ENCODE assay signal across 9 cellular contexts in the genomic region with DNA sequence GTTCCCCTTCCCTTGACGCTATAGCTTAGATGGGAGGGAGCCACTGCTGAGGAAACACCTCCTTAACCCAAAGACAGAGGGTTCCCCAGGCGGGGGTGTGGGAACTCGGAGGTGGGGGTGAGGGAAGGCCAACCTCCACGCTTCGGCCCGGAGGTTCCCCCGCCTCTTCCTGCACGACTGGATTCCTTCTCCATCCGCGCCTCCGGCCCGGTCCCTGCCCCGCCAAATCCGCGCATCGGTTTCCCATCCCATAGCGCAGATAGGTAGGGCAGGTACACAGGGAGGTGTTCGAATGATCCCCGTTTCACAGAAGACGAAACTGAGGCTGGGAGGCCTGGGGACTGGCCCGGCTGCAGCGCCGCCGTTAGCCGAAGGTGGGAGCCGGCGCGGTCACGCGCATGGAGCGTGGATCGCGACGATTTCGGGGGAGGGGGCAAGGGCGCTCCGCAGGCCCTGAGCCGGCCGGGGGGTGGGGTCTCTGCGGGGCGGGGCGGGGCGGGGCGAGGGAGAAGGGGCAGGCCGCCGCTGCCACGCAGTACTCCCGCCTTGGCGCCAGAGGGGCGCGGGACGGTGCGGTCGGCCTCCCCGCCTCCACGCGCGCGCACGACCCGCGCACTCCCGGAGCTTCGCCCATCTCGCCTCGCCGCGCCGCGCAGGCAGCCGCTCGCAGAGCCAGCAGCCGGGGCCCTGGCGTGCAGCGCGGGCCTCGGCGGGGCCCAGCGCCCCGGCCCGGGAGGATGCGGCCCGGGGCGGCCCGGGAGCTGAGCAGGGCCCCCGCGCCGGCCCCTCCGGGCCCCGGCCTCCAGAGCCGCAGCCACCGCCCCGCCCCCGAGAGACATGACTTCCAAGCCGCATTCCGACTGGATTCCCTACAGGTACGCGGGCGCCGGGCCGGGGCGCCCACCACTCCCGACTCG. TPM values are rescaled to one million over a fixed set of nuclear protein-coding genes. Genes with fewer than 3 reads are reported as not detected.
DNase-seq lines count a peak whose midpoint lies in the region; ATAC-seq, FAIRE-seq and TF ChIP-seq lines count a peak whose summit lies in the region.
"Had no signal": no experiment of that assay in that cellular context is flagged by ENCODE, and none has a peak within 500 bp of the region (broad histone marks: within the 10 kb centered on the region; RNA-seq: fewer than 3 reads in every experiment).

A gene with protein sequence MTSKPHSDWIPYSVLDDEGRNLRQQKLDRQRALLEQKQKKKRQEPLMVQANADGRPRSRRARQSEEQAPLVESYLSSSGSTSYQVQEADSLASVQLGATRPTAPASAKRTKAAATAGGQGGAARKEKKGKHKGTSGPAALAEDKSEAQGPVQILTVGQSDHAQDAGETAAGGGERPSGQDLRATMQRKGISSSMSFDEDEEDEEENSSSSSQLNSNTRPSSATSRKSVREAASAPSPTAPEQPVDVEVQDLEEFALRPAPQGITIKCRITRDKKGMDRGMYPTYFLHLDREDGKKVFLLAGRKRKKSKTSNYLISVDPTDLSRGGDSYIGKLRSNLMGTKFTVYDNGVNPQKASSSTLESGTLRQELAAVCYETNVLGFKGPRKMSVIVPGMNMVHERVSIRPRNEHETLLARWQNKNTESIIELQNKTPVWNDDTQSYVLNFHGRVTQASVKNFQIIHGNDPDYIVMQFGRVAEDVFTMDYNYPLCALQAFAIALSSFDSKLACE (plus strand): TSS at position 538 of the 917 bp plus-strand sequence. CDS start 300 bp downstream, at position 838.

- H3K9ac ChIP-seq in endothelial cell of umbilical vein (replicated peaks; ENCODE audit: extremely low read depth, insufficient read depth, low read length) = no peak within 1 kb of the TSS

- peak; percentile 36 for ATAC-seq in aorta (ENCODE audit: low FRiP score)
- no peak for ATAC-seq in GM21737 (IDR thresholded peaks at IDR 0.05; ENCODE audit: unreplicated experiment)

- H3K4me3 ChIP-seq in SJSA1 (peak within 1 kb of the TSS; percentile 37), endothelial cell of umbilical vein (replicated peaks in 1 of 3; ENCODE audit: insufficient read depth in 1 of 3, low read depth in 1 of 3, low read length in 3 of 3) (peak within 1 kb of the TSS in 2 of 3 experiments; percentile 35 to 42), muscle layer of duodenum (ENCODE audit: low read depth in 1 of 2, low read length in 2 of 2) (peak within 1 kb of the TSS; percentile 41 to 71), aorta (ENCODE audit: low read length in 2 of 2) (peak within 1 kb of the TSS; percentile 63 to 77)

- H3K27ac ChIP-seq in SJSA1 (no peak within 1 kb of the TSS), endothelial cell of umbilical vein (ENCODE audit: insufficient read depth, low read depth, low read length) (no peak within 1 kb of the TSS), muscle layer of duodenum (ENCODE audit: low read length) (no peak within 1 kb of the TSS), aorta (ENCODE audit: low read depth in 1 of 2, low read length in 2 of 2) (no peak within 1 kb of the TSS)

- CTCF ChIA-PET in endothelial cell of umbilical vein (lab: Charles Lee) = interaction anchor here (0.8 to 4.1 kb wide), 5 partner anchors 11 to 75 kb away, joined by 3 to 40 read pairs (median 20); no protein-coding TSS in a partner anchor

- FAIRE-seq in endothelial cell of umbilical vein (lab: Jason Lieb, UNC) = no peak
- FAIRE-seq: A204.1 had no signal

- H3K4me1 ChIP-seq in SJSA1 (replicated peaks) (peaks cover 3% of the 10 kb centered on the region; the same call in 1 of the 2 replicates), endothelial cell of umbilical vein (ENCODE audit: control insufficient read depth, extremely low read depth, insufficient read depth, low read length) (peaks cover 6% of the 10 kb centered on the region), muscle layer of duodenum (ENCODE audit: control insufficient read depth in 1 of 2, insufficient read depth in 2 of 2, low read length in 2 of 2) (peaks cover 0 to 22% of the 10 kb centered on the region in 2 donors), aorta (ENCODE audit: control insufficient read depth in 1 of 2, insufficient read depth in 2 of 2, low read length in 2 of 2) (no peaks in the 10 kb centered on the region)

- no peaks in the 10 kb centered on the region for H4K20me1 ChIP-seq in endothelial cell of umbilical vein (replicated peaks; ENCODE audit: control insufficient read depth, extremely low read depth, insufficient read depth, low read length)

- WGBS in aorta, 2 donors = 0 to 1% methylated on average over 83 to 104 of the region's 104 CpGs

- H2AFZ ChIP-seq in endothelial cell of umbilical vein (ENCODE audit: low read depth, low read length) = peak within 1 kb of the TSS; percentile 74

- no peak for TF ChIP-seq CTCF in endothelial cell of umbilical vein (IDR thresholded peaks at IDR 0.05; ENCODE audit: extremely low read depth in 1 of 2, insufficient read depth in 1 of 2, low read depth in 1 of 2, low read length in 2 of 2)

- H3K9me1 ChIP-seq in endothelial cell of umbilical vein (replicated peaks; ENCODE audit: control insufficient read depth, extremely low read depth, insufficient read depth, low read length) = no peaks in the 10 kb centered on the region

- peak within 1 kb of the TSS; percentile 59 for H3K4me2 ChIP-seq in endothelial cell of umbilical vein (ENCODE audit: insufficient read depth, low read length)

- intact Hi-C loops in endothelial cell of umbilical vein (cut with micrococcal nuclease) (no loop called here), aorta (cut with DNase I) (loop anchor here in 1 of 2 donors (10.0 kb wide), 1 partner anchor 176 kb away; no protein-coding TSS in a partner anchor)

- no TSS peak for BruUV-seq in endothelial cell of umbilical vein (replicated peaks; lab: Mats Ljungman, UMichigan)

- DNase-seq in DMS53 (lab: John Stamatoyannopoulos, UW) (peak; percentile 72), DMS53 treated with DMSO at 0.1 percent for 48 hours (lab: John Stamatoyannopoulos, UW; ENCODE audit: unreplicated experiment) (no peak), SJSA1 (ENCODE audit: low read depth in 1 of 2, low spot score in 2 of 2) (no peak), endothelial cell of umbilical vein (ENCODE audit: low read depth, low spot score) (no peak), aorta (peak in 1 of 2 donors; percentile 77), OCI-M2 (lab: John Stamatoyannopoulos, UW; ENCODE audit: unreplicated experiment) (no peak)

- POLR2A ChIA-PET in endothelial cell of umbilical vein (lab: Charles Lee) = no interaction called here

- no peaks in the 10 kb centered on the region for H3K36me3 ChIP-seq in SJSA1
- H3K36me3 ChIP-seq in endothelial cell of umbilical vein (ENCODE audit: control insufficient read depth in 2 of 2, extremely low read depth in 1 of 2, insufficient read depth in 2 of 2, low read length in 2 of 2) = no peaks in the 10 kb centered on the region
- no peaks in the 10 kb centered on the region for H3K36me3 ChIP-seq in muscle layer of duodenum (ENCODE audit: control insufficient read depth in 1 of 2, insufficient read depth in 2 of 2, low read length in 2 of 2)
- no peaks in the 10 kb centered on the region for H3K36me3 ChIP-seq in aorta (ENCODE audit: control insufficient read depth in 1 of 2, insufficient read depth in 2 of 2, low read length in 1 of 2)

- H3K79me2 ChIP-seq in endothelial cell of umbilical vein (ENCODE audit: control insufficient read depth, insufficient read depth, low read length) = no peaks in the 10 kb centered on the region

- dilution Hi-C loops in endothelial cell of umbilical vein (cut with MboI; ENCODE audit: extremely low pct_ligation_motif_present, low sequenced_read_pairs) = no loop called here

- no peaks in the 10 kb centered on the region for H3K9me3 ChIP-seq in SJSA1 (replicated peaks)
- no peaks in the 10 kb centered on the region for H3K9me3 ChIP-seq in endothelial cell of umbilical vein (replicated peaks; ENCODE audit: control insufficient read depth, insufficient read depth, low read length)
- H3K9me3 ChIP-seq in muscle layer of duodenum (ENCODE audit: control insufficient read depth in 1 of 2, low read length in 2 of 2) = no peaks in the 10 kb centered on the region
- H3K9me3 ChIP-seq in aorta (ENCODE audit: control insufficient read depth, low read length) = no peaks in the 10 kb centered on the region

- H3K27me3 ChIP-seq in SJSA1 (replicated peaks) (no peaks in the 10 kb centered on the region), endothelial cell of umbilical vein (ENCODE audit: control insufficient read depth in 2 of 2, insufficient read depth in 2 of 2, low read length in 2 of 2) (peaks cover 2 to 5% of the 10 kb centered on the region in 2 experiments), muscle layer of duodenum (ENCODE audit: low read depth, low read length) (no peaks in the 10 kb centered on the region), aorta (ENCODE audit: control insufficient read depth in 1 of 2, insufficient read depth in 2 of 2, low read length in 1 of 2) (no peaks in the 10 kb centered on the region)

- no peak for TF ChIP-seq POLR2A in endothelial cell of umbilical vein (IDR thresholded peaks at IDR 0.05; ENCODE audit: low read depth, low read length)

TF ChIP-seq in endothelial cell of umbilical vein, 7 proteins besides CTCF, POLR2A, EP300 and RAD21:
- no peak for TF ChIP-seq JUN (IDR thresholded peaks at IDR 0.05; ENCODE audit: borderline replicate concordance, insufficient read depth, insufficient read length, low read depth)
- TF ChIP-seq, protein P1, sequence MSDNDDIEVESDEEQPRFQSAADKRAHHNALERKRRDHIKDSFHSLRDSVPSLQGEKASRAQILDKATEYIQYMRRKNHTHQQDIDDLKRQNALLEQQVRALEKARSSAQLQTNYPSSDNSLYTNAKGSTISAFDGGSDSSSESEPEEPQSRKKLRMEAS (IDR thresholded peaks at IDR 0.05; ENCODE audit: insufficient read depth, insufficient read length) = no peak
- peak; percentile 35 for TF ChIP-seq EZH2 (IDR thresholded peaks at IDR 0.05; ENCODE audit: borderline replicate concordance, low read depth, low read length, severe bottlenecking)
- no peak for TF ChIP-seq GATA2 (IDR thresholded peaks at IDR 0.05; ENCODE audit: insufficient read depth, insufficient read length, low read depth, low read length)
- no peak for TF ChIP-seq POLR2AphosphoS5 (IDR thresholded peaks at IDR 0.05; ENCODE audit: insufficient read depth, low read depth, low read length)

RNA-seq across cellular contexts. Expression of the gene that starts here (rescaled TPM):
- 2.3 and 3.0 TPM in 2 replicates for total RNA-seq in SJSA1 (2014; rRNA removed; shearing (Covaris generic))
- 3.9 and 4.9 TPM in 2 replicates for total RNA-seq in endothelial cell of umbilical vein
- polyA plus RNA-seq in endothelial cell of umbilical vein = 2.3 and 2.5 TPM in 2 replicates
- 1.8 and 2.2 TPM in 2 replicates for polyA plus RNA-seq in endothelial cell of umbilical vein (2011; cell fraction: cytosol; rRNA removed)
- 7.2 and 8.2 TPM in 2 replicates for polyA plus RNA-seq in endothelial cell of umbilical vein (2011; cell fraction: nucleus; rRNA removed)
- polyA plus RNA-seq in endothelial cell of umbilical vein (2012) = 4.6 and 8.0 TPM in 2 replicates
- polyA minus RNA-seq in endothelial cell of umbilical vein = 3.3 and 5.3 TPM in 2 replicates
- not detected for polyA minus RNA-seq in endothelial cell of umbilical vein (2011; cell fraction: cytosol; rRNA and poly(A)+ RNA removed)
- 2.2 and 2.3 TPM in 2 replicates for polyA minus RNA-seq in endothelial cell of umbilical vein (2011; cell fraction: nucleus; rRNA and poly(A)+ RNA removed)
- total RNA-seq in aorta = 10 to 100 TPM in 1 of 2 donors, 1 to 10 TPM in 1; 5.9 to 12.9 TPM
- 1 to 10 TPM; 1.5 to 4.0 TPM for polyA plus RNA-seq in aorta
